In genomic region chr2:42350434-42351063, GRCh38 we compare ENCODE assay signal across 23 cellular contexts. TPM values are rescaled to one million over a fixed set of nuclear protein-coding genes. Genes with fewer than 3 reads are reported as not detected.
DNase-seq lines count a peak whose midpoint lies in the region; ATAC-seq and TF ChIP-seq lines count a peak whose summit lies in the region.
"Had no signal": no experiment of that assay in that cellular context is flagged by ENCODE, and none has a peak within 500 bp of the region (broad histone marks: within the 10 kb centered on the region; RNA-seq: fewer than 3 reads in every experiment).

No MANE protein-coding gene starts in this region.

- H3K9me3 Mint-ChIP-seq in MCF 10A (ENCODE audit: unreplicated experiment) (no peaks in the 10 kb centered on the region), glutamatergic neuron (ENCODE audit: unreplicated experiment) (peaks cover 2% of the 10 kb centered on the region)
- no peaks in the 10 kb centered on the region for H3K9me3 Mint-ChIP-seq in activated T-helper 17 cell treated with anti-CD3 and anti-CD28 coated beads, Interleukin-2, amount 50 U/mL, for 72 hours
- no peaks in the 10 kb centered on the region for H3K9me3 Mint-ChIP-seq in stimulated activated naive B cell treated with anti-CD40 and anti-IgM and Interleukin-4, amounts not matched to agents 10 μg/mL and 1 μg/mL and 100 μg/mL, for 72 hours
- H3K9me3 Mint-ChIP-seq: CD8-positive, alpha-beta T cell; IgD-negative memory B cell had no signal

- CTCF ChIA-PET in MCF 10A (lab: Yijun Ruan, JAX) = interaction anchor here (0.6 to 1.1 kb wide), 2 partner anchors 209 to 497 kb away, joined by 3 read pairs; no protein-coding TSS in a partner anchor

- no peaks in the 10 kb centered on the region for H3K4me1 ChIP-seq in breast epithelium
- H3K4me1 ChIP-seq: SJSA1 had no signal

- H3K27me3 ChIP-seq in breast epithelium = no peaks in the 10 kb centered on the region
- H3K27me3 ChIP-seq: SJSA1 had no signal

- H3K36me3 Mint-ChIP-seq in MCF 10A (ENCODE audit: insufficient read depth, unreplicated experiment) = peaks cover 56% of the 10 kb centered on the region
- peaks cover 81% of the 10 kb centered on the region for H3K36me3 Mint-ChIP-seq in activated T-helper 17 cell treated with anti-CD3 and anti-CD28 coated beads, Interleukin-2, amount 50 U/mL, for 72 hours (ENCODE audit: low read depth)
- H3K36me3 Mint-ChIP-seq in glutamatergic neuron (ENCODE audit: unreplicated experiment) = no peaks in the 10 kb centered on the region
- H3K36me3 Mint-ChIP-seq in stimulated activated naive B cell treated with anti-CD40 and anti-IgM and Interleukin-4, amounts not matched to agents 10 μg/mL and 1 μg/mL and 100 μg/mL, for 72 hours = peaks cover 40 to 54% of the 10 kb centered on the region in 2 donors

- no peaks in the 10 kb centered on the region for H3K27me3 Mint-ChIP-seq in MCF 10A (ENCODE audit: insufficient read depth, unreplicated experiment)
- H3K27me3 Mint-ChIP-seq in activated T-helper 17 cell treated with anti-CD3 and anti-CD28 coated beads, Interleukin-2, amount 50 U/mL, for 72 hours = no peaks in the 10 kb centered on the region
- H3K27me3 Mint-ChIP-seq in glutamatergic neuron (ENCODE audit: unreplicated experiment) = no peaks in the 10 kb centered on the region
- no peaks in the 10 kb centered on the region for H3K27me3 Mint-ChIP-seq in stimulated activated naive B cell treated with anti-CD40 and anti-IgM and Interleukin-4, amounts not matched to agents 10 μg/mL and 1 μg/mL and 100 μg/mL, for 72 hours
- H3K27me3 Mint-ChIP-seq: IgD-negative memory B cell had no signal

- no peaks in the 10 kb centered on the region for H3K36me3 ChIP-seq in breast epithelium

- DNase-seq in MCF 10A (ENCODE audit: unreplicated experiment) (no peak), breast epithelium (ENCODE audit: low spot score in 2 of 2) (no peak), glutamatergic neuron (no peak), NCI-H1105 (lab: John Stamatoyannopoulos, UW) (no peak)
- no peak for DNase-seq in stimulated activated naive B cell treated with anti-CD40 and anti-IgM and Interleukin-4, amounts not matched to agents 10 μg/mL and 1 μg/mL and 100 μg/mL, for 72 hours
- DNase-seq: 8988T; AML-193; C1 segment of cervical spinal cord; CD8-positive, alpha-beta T cell; H7; Karpas-422; NCI-H1417 treated with DMSO at 0.1 percent for 48 hours; NCI-H187; NCI-H510A; NCI-H774; NK-92 treated with Interleukin-12 subunit alpha and Interleukin-12 subunit beta, amount 100 ng/mL, for 24 hours; T-helper 1 cell had no signal

- TSS peak; percentile 87 for BruUV-seq in MCF 10A (replicated peaks; lab: Mats Ljungman, UMichigan)

- no peak overlapping the region for H3K27ac Mint-ChIP-seq in MCF 10A (ENCODE audit: low read depth, unreplicated experiment)
- peak overlapping the region; percentile 38 for H3K27ac Mint-ChIP-seq in activated T-helper 17 cell treated with anti-CD3 and anti-CD28 coated beads, Interleukin-2, amount 50 U/mL, for 72 hours
- peak overlapping the region; percentile 24 for H3K27ac Mint-ChIP-seq in glutamatergic neuron (ENCODE audit: unreplicated experiment)
- H3K27ac Mint-ChIP-seq in stimulated activated naive B cell treated with anti-CD40 and anti-IgM and Interleukin-4, amounts not matched to agents 10 μg/mL and 1 μg/mL and 100 μg/mL, for 72 hours = no peak overlapping the region
- H3K27ac Mint-ChIP-seq: IgD-negative memory B cell had no signal

- intact Hi-C loops in MCF 10A (cut with micrococcal nuclease) = no loop called here
- intact Hi-C loops in breast epithelium (cut with DNase I; ENCODE audit: low total_unique reads) = no loop called here

- ATAC-seq in activated T-helper 17 cell treated with anti-CD3 and anti-CD28 coated beads, Interleukin-2, amount 50 U/mL, for 72 hours (replicated peaks) = no peak
- ATAC-seq in HG03521 (IDR thresholded peaks at IDR 0.05; ENCODE audit: unreplicated experiment) (no peak), HG03045 (IDR thresholded peaks at IDR 0.05; ENCODE audit: unreplicated experiment) (no peak)
- ATAC-seq in stimulated activated naive B cell treated with anti-CD40 and anti-IgM and Interleukin-4, amounts not matched to agents 10 μg/mL and 1 μg/mL and 100 μg/mL, for 72 hours (replicated peaks) = no peak
- ATAC-seq: CD8-positive, alpha-beta T cell; Right ventricle myocardium inferior had no signal

- TF ChIP-seq POLR2A in breast epithelium (IDR thresholded peaks at IDR 0.05) = no peak

- H3K4me1 Mint-ChIP-seq in MCF 10A (ENCODE audit: insufficient read depth, unreplicated experiment) (peaks cover 5% of the 10 kb centered on the region), glutamatergic neuron (ENCODE audit: low read depth, unreplicated experiment) (peaks cover 26% of the 10 kb centered on the region)
- peaks cover 17% of the 10 kb centered on the region for H3K4me1 Mint-ChIP-seq in activated T-helper 17 cell treated with anti-CD3 and anti-CD28 coated beads, Interleukin-2, amount 50 U/mL, for 72 hours
- H3K4me1 Mint-ChIP-seq in stimulated activated naive B cell treated with anti-CD40 and anti-IgM and Interleukin-4, amounts not matched to agents 10 μg/mL and 1 μg/mL and 100 μg/mL, for 72 hours = peaks cover 15 to 18% of the 10 kb centered on the region in 2 donors

- POLR2A ChIA-PET in MCF 10A (lab: Yijun Ruan, JAX) = interaction anchor here (0.9 to 1.0 kb wide), 2 partner anchors 9 to 122 kb away, joined by 3 read pairs; no protein-coding TSS in a partner anchor

- H3K4me3 Mint-ChIP-seq in MCF 10A (ENCODE audit: unreplicated experiment) = no peak overlapping the region
- H3K4me3 Mint-ChIP-seq in activated T-helper 17 cell treated with anti-CD3 and anti-CD28 coated beads, Interleukin-2, amount 50 U/mL, for 72 hours = no peak overlapping the region
- peak overlapping the region; percentile 8 for H3K4me3 Mint-ChIP-seq in glutamatergic neuron (ENCODE audit: unreplicated experiment)
- no peak overlapping the region for H3K4me3 Mint-ChIP-seq in stimulated activated naive B cell treated with anti-CD40 and anti-IgM and Interleukin-4, amounts not matched to agents 10 μg/mL and 1 μg/mL and 100 μg/mL, for 72 hours
- H3K4me3 Mint-ChIP-seq: CD8-positive, alpha-beta T cell; IgD-negative memory B cell had no signal

- H3K27ac ChIP-seq in breast epithelium = no peak overlapping the region
- H3K27ac ChIP-seq: SJSA1 had no signal

- no peak for TF ChIP-seq CTCF in MCF 10A (IDR thresholded peaks at IDR 0.05; ENCODE audit: unreplicated experiment)
- TF ChIP-seq CTCF in breast epithelium (IDR thresholded peaks at IDR 0.05) = no peak
- TF ChIP-seq CTCF in glutamatergic neuron (IDR thresholded peaks at IDR 0.05; ENCODE audit: partially characterized antibody, unreplicated experiment) = no peak

- no peaks in the 10 kb centered on the region for H3K9me3 ChIP-seq in breast epithelium
- H3K9me3 ChIP-seq: SJSA1 had no signal

- no peak overlapping the region for H3K4me3 ChIP-seq in breast epithelium
- H3K4me3 ChIP-seq: SJSA1 had no signal

RNA-seq across cellular contexts. Expression of gene COX7A2L, which starts 10.5 kb away (rescaled TPM):
- 190 and 249 TPM in 2 replicates for total RNA-seq in MCF 10A (2022)
- total RNA-seq in breast epithelium = 100 to 1,000 TPM; 142 to 161 (median 149) TPM
- total RNA-seq in activated T-helper 17 cell treated with anti-CD3 and anti-CD28 coated beads, Interleukin-2, amount 50 U/mL, for 72 hours = 10 to 100 TPM; 60.7 to 94.8 TPM
- total RNA-seq in glutamatergic neuron (ENCODE audit: unreplicated experiment) = 98.8 TPM

Comparison
In these comparisons a context has a peak if more than half of its experiments do, and no peak if none do; other contexts are left out.
1. H3K27ac Mint-ChIP-seq: peak in activated T-helper 17 cell treated with anti-CD3 and anti-CD28 coated beads, Interleukin-2, amount 50 U/mL, for 72 hours (single experiment) and glutamatergic neuron (single experiment); none in MCF 10A (single experiment) and stimulated activated naive B cell treated with anti-CD40 and anti-IgM and Interleukin-4, amounts not matched to agents 10 μg/mL and 1 μg/mL and 100 μg/mL, for 72 hours (single experiment).